In genomic region chr17:79922798-79923197, GRCh38 we compare ENCODE assay signal across 27 cellular contexts.
"Had no signal": no experiment of that assay in that cellular context is flagged by ENCODE, and none has a peak within 500 bp of the region (broad histone marks: within the 10 kb centered on the region; RNA-seq: fewer than 3 reads in every experiment).

No MANE protein-coding gene starts in this region.

- H3K4me3 ChIP-seq: colonic mucosa, esophagus muscularis mucosa, left lung, pancreas, smooth muscle cell, testis, tibial artery had no signal

- H3K27ac ChIP-seq: colonic mucosa, epithelial cell of prostate, esophagus muscularis mucosa, left lung, stomach, testis, tibial artery had no signal

- FAIRE-seq: pancreas had no signal

- DNase-seq: effector CD8-positive, alpha-beta T cell; endodermal cell; foreskin melanocyte; left cardiac atrium; mesenchymal stem cell; midbrain; naive thymus-derived CD4-positive, alpha-beta T cell; occipital lobe; retina; stimulated activated CD4-positive, alpha-beta T cell treated with anti-CD3 and anti-CD28 coated beads, Interleukin-2, amount 100 ng/mL, for 24 hours; stimulated activated CD4-positive, alpha-beta T cell treated with anti-CD3 and anti-CD28 coated beads, Interleukin-4, amount 100 ng/mL, for 24 hours; stimulated activated naive CD4-positive, alpha-beta T cell treated with Interleukin-2 at 50 U/mL for 16 hours; stomach; testis; tibial artery had no signal

- H3K36me3 Mint-ChIP-seq: naive thymus-derived CD4-positive, alpha-beta T cell; stimulated activated effector memory CD8-positive, alpha-beta T cell treated with anti-CD3 and anti-CD28 coated beads, Interleukin-12 subunit alpha, Interleukin-12 subunit beta, amount 100 ng/mL, for 72 hours; type B pancreatic cell had no signal

- H3K27me3 Mint-ChIP-seq: type B pancreatic cell had no signal

- H3K4me2 ChIP-seq: smooth muscle cell had no signal

- H3K27me3 ChIP-seq: colonic mucosa, pancreas, testis had no signal

- H3K4me3 Mint-ChIP-seq: central memory CD8-positive, alpha-beta T cell; dendritic cell treated with granulocyte-macrophage colony-stimulating factor and Interleukin-4, amounts not matched to agents 40 ng/mL and 50 ng/mL, for 4 days; endodermal cell; naive thymus-derived CD4-positive, alpha-beta T cell; nephron; stimulated activated effector memory CD8-positive, alpha-beta T cell treated with anti-CD3 and anti-CD28 coated beads, Interleukin-12 subunit alpha, Interleukin-12 subunit beta, amount 100 ng/mL, for 72 hours; type B pancreatic cell had no signal

- H3K9me3 ChIP-seq: colonic mucosa, esophagus muscularis mucosa, left lung, pancreas, stomach, testis, tibial artery had no signal

- H3K36me3 ChIP-seq: colonic mucosa, esophagus muscularis mucosa, left lung, pancreas, stomach, tibial artery had no signal

- ATAC-seq: left cardiac atrium; left lung; naive thymus-derived CD4-positive, alpha-beta T cell; pancreas; sciatic nerve; stimulated activated effector memory CD8-positive, alpha-beta T cell treated with anti-CD3 and anti-CD28 coated beads, Interleukin-12 subunit alpha, Interleukin-12 subunit beta, amount 100 ng/mL, for 72 hours had no signal

- H3K27ac Mint-ChIP-seq: dendritic cell treated with granulocyte-macrophage colony-stimulating factor and Interleukin-4, amounts not matched to agents 40 ng/mL and 50 ng/mL, for 4 days; endodermal cell; naive thymus-derived CD4-positive, alpha-beta T cell; nephron; stimulated activated effector memory CD8-positive, alpha-beta T cell treated with anti-CD3 and anti-CD28 coated beads, Interleukin-12 subunit alpha, Interleukin-12 subunit beta, amount 100 ng/mL, for 72 hours; type B pancreatic cell had no signal

- H3K9me3 Mint-ChIP-seq: central memory CD8-positive, alpha-beta T cell; dendritic cell treated with granulocyte-macrophage colony-stimulating factor and Interleukin-4, amounts not matched to agents 40 ng/mL and 50 ng/mL, for 4 days; endodermal cell; naive thymus-derived CD4-positive, alpha-beta T cell; nephron; stimulated activated effector memory CD8-positive, alpha-beta T cell treated with anti-CD3 and anti-CD28 coated beads, Interleukin-12 subunit alpha, Interleukin-12 subunit beta, amount 100 ng/mL, for 72 hours; type B pancreatic cell had no signal
